ENCODE assay signal across 1 cellular context in the genomic region with DNA sequence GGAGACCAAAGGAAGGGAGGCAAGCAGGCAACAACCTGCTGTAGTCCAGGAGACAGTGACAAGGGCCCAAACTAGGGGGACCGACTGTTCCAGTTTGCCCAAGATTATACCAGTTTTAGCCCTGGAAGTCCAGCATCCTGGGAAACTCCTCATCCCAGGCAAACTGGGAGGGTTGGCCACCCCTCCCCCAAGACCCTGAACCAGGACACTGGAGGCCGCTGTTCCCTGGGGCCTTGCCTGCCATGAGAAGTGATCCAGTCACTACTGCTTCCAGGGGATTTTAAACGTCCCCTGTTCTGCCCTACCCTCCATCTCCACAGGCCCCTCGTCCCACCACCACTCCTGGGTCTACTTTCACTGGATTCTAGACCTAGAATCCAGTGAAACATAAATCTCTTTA.
TF ChIP-seq lines count a peak whose summit lies in the region.

No MANE protein-coding gene starts in this region.

TF ChIP-seq in WTC11, 78 proteins besides CTCF, POLR2A, EP300 and RAD21:
- TF ChIP-seq, protein P1, sequence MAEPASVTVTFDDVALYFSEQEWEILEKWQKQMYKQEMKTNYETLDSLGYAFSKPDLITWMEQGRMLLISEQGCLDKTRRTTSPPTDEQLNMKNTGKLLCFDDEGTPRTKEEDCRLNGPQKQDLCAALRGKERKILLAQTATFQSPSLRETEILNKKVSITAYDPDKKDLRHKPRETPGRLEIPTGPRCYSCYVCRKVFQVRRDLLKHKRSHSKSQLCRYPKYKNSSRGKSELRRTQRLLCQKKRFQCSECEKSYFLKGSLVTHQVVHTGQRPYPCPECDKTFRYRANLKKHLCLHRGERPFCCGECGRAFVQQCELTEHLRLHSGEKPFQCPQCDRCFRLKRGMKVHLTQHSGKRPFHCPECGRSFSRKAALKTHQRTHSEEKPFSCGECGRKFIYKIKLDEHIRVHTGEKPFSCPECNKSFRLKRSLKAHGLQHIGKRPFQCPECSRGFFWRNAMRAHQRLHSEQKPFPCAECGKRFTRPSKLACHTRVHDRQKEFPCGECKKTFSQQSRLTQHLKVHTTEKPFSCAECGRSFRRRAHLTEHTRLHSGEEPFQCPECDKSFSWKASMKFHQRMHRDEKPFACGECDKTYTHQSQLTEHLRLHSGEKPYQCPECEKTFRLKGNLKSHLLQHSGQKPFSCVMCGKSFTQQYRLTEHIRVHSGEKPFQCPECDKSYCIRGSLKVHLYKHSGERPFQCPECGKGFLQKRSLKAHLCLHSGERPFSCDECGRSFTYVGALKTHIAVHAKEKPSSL (CRISPR knock-in tag; conservative IDR thresholded peaks at IDR 0.05) = no peak
- TF ChIP-seq, protein P2, sequence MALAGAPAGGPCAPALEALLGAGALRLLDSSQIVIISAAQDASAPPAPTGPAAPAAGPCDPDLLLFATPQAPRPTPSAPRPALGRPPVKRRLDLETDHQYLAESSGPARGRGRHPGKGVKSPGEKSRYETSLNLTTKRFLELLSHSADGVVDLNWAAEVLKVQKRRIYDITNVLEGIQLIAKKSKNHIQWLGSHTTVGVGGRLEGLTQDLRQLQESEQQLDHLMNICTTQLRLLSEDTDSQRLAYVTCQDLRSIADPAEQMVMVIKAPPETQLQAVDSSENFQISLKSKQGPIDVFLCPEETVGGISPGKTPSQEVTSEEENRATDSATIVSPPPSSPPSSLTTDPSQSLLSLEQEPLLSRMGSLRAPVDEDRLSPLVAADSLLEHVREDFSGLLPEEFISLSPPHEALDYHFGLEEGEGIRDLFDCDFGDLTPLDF (CRISPR knock-in tag; IDR thresholded peaks at IDR 0.05) = no peak
- TF ChIP-seq NFE2L1 (CRISPR knock-in tag; IDR thresholded peaks at IDR 0.05) (no peak), ZNF416 (CRISPR knock-in tag; IDR thresholded peaks at IDR 0.05) (no peak), ETV6 (CRISPR knock-in tag; IDR thresholded peaks at IDR 0.05) (no peak), NR3C1 (CRISPR knock-in tag; conservative IDR thresholded peaks at IDR 0.05; ENCODE audit: low read depth) (no peak), ZNF138 (CRISPR knock-in tag; conservative IDR thresholded peaks at IDR 0.05) (no peak), TCF7 (CRISPR knock-in tag; IDR thresholded peaks at IDR 0.05; ENCODE audit: low read depth) (no peak), ZNF263 (CRISPR knock-in tag; IDR thresholded peaks at IDR 0.05; ENCODE audit: low read depth) (no peak), CREM (CRISPR knock-in tag; IDR thresholded peaks at IDR 0.05) (no peak), ZNF219 (CRISPR knock-in tag; IDR thresholded peaks at IDR 0.05; ENCODE audit: borderline replicate concordance) (no peak), ZNF232 (CRISPR knock-in tag; IDR thresholded peaks at IDR 0.05) (no peak), SMAD3 (CRISPR knock-in tag; IDR thresholded peaks at IDR 0.05; ENCODE audit: borderline replicate concordance) (no peak), RORB (CRISPR knock-in tag; IDR thresholded peaks at IDR 0.05) (no peak), JUN (CRISPR knock-in tag; IDR thresholded peaks at IDR 0.05) (no peak)
- TF ChIP-seq, protein P3, sequence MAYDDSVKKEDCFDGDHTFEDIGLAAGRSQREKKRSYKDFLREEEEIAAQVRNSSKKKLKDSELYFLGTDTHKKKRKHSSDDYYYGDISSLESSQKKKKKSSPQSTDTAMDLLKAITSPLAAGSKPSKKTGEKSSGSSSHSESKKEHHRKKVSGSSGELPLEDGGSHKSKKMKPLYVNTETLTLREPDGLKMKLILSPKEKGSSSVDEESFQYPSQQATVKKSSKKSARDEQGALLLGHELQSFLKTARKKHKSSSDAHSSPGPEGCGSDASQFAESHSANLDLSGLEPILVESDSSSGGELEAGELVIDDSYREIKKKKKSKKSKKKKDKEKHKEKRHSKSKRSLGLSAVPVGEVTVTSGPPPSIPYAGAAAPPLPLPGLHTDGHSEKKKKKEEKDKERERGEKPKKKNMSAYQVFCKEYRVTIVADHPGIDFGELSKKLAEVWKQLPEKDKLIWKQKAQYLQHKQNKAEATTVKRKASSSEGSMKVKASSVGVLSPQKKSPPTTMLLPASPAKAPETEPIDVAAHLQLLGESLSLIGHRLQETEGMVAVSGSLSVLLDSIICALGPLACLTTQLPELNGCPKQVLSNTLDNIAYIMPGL (CRISPR knock-in tag; IDR thresholded peaks at IDR 0.05) = no peak
- TF ChIP-seq, protein P4, sequence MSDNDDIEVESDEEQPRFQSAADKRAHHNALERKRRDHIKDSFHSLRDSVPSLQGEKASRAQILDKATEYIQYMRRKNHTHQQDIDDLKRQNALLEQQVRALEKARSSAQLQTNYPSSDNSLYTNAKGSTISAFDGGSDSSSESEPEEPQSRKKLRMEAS (CRISPR knock-in tag; IDR thresholded peaks at IDR 0.05) = no peak
- TF ChIP-seq, protein P5, sequence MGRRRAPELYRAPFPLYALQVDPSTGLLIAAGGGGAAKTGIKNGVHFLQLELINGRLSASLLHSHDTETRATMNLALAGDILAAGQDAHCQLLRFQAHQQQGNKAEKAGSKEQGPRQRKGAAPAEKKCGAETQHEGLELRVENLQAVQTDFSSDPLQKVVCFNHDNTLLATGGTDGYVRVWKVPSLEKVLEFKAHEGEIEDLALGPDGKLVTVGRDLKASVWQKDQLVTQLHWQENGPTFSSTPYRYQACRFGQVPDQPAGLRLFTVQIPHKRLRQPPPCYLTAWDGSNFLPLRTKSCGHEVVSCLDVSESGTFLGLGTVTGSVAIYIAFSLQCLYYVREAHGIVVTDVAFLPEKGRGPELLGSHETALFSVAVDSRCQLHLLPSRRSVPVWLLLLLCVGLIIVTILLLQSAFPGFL (CRISPR knock-in tag; IDR thresholded peaks at IDR 0.05; ENCODE audit: borderline replicate concordance) = no peak
- TF ChIP-seq, protein P6, sequence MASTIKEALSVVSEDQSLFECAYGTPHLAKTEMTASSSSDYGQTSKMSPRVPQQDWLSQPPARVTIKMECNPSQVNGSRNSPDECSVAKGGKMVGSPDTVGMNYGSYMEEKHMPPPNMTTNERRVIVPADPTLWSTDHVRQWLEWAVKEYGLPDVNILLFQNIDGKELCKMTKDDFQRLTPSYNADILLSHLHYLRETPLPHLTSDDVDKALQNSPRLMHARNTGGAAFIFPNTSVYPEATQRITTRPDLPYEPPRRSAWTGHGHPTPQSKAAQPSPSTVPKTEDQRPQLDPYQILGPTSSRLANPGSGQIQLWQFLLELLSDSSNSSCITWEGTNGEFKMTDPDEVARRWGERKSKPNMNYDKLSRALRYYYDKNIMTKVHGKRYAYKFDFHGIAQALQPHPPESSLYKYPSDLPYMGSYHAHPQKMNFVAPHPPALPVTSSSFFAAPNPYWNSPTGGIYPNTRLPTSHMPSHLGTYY (CRISPR knock-in tag; IDR thresholded peaks at IDR 0.05) = no peak
TF ChIP-seq in WTC11: peak in this region for 0.
